1 cellular context compared by ENCODE assay signal in the genomic region with DNA sequence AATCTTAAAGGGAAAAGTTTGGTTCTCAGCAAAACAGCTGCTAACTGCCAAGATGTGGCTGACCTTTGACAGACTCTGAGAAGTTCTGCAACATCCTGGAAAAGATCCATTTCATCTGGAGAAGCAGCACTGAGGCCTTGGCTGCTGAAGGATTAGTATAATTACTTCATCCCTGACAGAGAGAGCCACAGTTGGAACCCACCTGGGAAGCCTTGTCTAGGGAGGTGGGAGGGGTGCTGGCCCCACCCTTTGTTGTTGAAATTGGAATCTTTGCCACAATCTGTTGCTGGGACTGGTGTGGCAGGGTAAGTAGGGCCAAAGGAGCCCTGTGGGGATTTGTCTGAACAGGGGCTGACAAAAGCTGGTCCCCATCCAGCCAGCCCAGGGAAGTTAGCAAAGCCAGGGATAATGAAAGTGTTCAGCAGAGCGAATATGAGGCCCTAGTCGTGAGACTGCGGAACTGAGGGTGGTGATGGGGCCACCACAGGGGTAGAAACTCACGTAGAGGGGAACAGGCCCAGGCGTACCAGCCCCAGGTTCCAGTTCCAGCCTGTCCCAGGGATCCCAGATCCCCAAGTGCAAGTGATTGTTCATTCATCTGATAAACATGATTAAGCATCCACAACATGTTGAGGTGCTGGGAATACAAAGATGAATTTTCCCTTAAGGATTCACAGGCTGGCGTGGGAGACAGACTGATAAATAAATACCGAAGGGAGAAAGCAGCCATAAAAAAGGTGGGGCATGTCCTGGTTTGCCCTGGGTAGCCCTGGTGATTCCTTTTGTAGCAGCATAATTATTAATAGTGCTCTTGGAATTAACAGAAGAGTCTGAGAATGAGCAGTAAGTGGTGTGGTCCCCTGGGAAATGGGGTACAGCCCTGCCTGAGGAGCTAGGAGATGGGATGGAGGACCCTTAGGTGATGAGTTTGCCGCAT.
TF ChIP-seq lines count a peak whose summit lies in the region.

No MANE protein-coding gene starts in this region.

TF ChIP-seq in IMR-90, 13 proteins besides CTCF, POLR2A, EP300 and RAD21:
- TF ChIP-seq, protein P1, sequence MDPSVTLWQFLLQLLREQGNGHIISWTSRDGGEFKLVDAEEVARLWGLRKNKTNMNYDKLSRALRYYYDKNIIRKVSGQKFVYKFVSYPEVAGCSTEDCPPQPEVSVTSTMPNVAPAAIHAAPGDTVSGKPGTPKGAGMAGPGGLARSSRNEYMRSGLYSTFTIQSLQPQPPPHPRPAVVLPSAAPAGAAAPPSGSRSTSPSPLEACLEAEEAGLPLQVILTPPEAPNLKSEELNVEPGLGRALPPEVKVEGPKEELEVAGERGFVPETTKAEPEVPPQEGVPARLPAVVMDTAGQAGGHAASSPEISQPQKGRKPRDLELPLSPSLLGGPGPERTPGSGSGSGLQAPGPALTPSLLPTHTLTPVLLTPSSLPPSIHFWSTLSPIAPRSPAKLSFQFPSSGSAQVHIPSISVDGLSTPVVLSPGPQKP (IDR thresholded peaks at IDR 0.05; ENCODE audit: borderline replicate concordance, low read depth, low read length): no peak
- TF ChIP-seq CEBPB (IDR thresholded peaks at IDR 0.05; ENCODE audit: low read depth, low read length): peak; percentile 64
